8 cellular contexts compared by ENCODE assay signal in genomic region chr9:62550539-62550938, GRCh38.
DNase-seq lines count a peak whose midpoint lies in the region; ATAC-seq and TF ChIP-seq lines count a peak whose summit lies in the region.
"Not testable (repeated sequence)": the region's sequence is repeated elsewhere in the genome, so short reads cannot be mapped to it uniquely, and the experiment has no call there.

No MANE protein-coding gene starts in this region.

- H3K9ac ChIP-seq in HCT116 (ENCODE audit: low read length); PC-3 (ENCODE audit: low read length): not testable (repeated sequence)

- RAD21 ChIA-PET in HCT116 (lab: Charles Lee; ENCODE audit: low non-redundant PET in 1 of 2, low total read pairs in 2 of 2, uncharacterized antibody in 2 of 2, unreplicated experiment in 2 of 2), result not testable (repeated sequence)

- not testable (repeated sequence) for H3K4me1 ChIP-seq in HCT116 (ENCODE audit: control insufficient read depth in 1 of 2, insufficient read depth in 2 of 2, low read length in 2 of 2); PC-3 (ENCODE audit: insufficient read depth, low read length); gastroesophageal sphincter; lung (ENCODE audit: control insufficient read depth in 2 of 2, insufficient read depth in 2 of 2, low read length in 2 of 2)

- H3K9me3 ChIP-seq in CD4-positive, alpha-beta T cell (ENCODE audit: control insufficient read depth, low read length); HCT116 (ENCODE audit: control insufficient read depth in 1 of 2, insufficient read depth in 1 of 2, low read depth in 1 of 2, low read length in 2 of 2); PC-3 (ENCODE audit: low read length); gastroesophageal sphincter; lung (ENCODE audit: control insufficient read depth in 2 of 2, insufficient read depth in 1 of 2, low read length in 1 of 2): not testable (repeated sequence)

- not testable (repeated sequence) for TF ChIP-seq POLR2A in HCT116 (IDR thresholded peaks at IDR 0.05; ENCODE audit: borderline replicate concordance, extremely low read depth, insufficient read depth, insufficient read length); gastroesophageal sphincter (IDR thresholded peaks at IDR 0.05)

- H3K4me3 Mint-ChIP-seq in CD4-positive, alpha-beta T cell; activated naive CD8-positive, alpha-beta T cell treated with anti-CD3 and anti-CD28 coated beads, Interleukin-2, amount 50 U/mL, for 24 hours: not testable (repeated sequence)

- DNase-seq in CD4-positive, alpha-beta T cell; HCT116 (ENCODE audit: low read depth, low spot score); PC-3; activated naive CD8-positive, alpha-beta T cell treated with anti-CD3 and anti-CD28 coated beads, Interleukin-2, amount 50 U/mL, for 24 hours; lung (ENCODE audit: low spot score): not testable (repeated sequence)

- TF ChIP-seq CTCF in CD4-positive, alpha-beta T cell (IDR thresholded peaks at IDR 0.05), result peak; percentile 41
- TF ChIP-seq CTCF in HCT116 (IDR thresholded peaks at IDR 0.05 in 2 of 3, conservative IDR thresholded peaks at IDR 0.05 in 1 of 3; ENCODE audit: borderline replicate concordance in 1 of 3, insufficient read depth in 1 of 3, low read depth in 2 of 3, low read length in 2 of 3); PC-3 (conservative IDR thresholded peaks at IDR 0.05; ENCODE audit: low read depth, low read length); gastroesophageal sphincter (IDR thresholded peaks at IDR 0.05); lung (IDR thresholded peaks at IDR 0.05; ENCODE audit: control extremely low read depth, extremely low read depth): not testable (repeated sequence)

- POLR2A ChIA-PET in CD4-positive, alpha-beta T cell (lab: Charles Lee); HCT116 (lab: Charles Lee); PC-3 (lab: Charles Lee; ENCODE audit: unreplicated experiment): not testable (repeated sequence)

- not testable (repeated sequence) for BruUV-seq in HCT116 (replicated peaks; lab: Mats Ljungman, UMichigan); PC-3 (replicated peaks; lab: Mats Ljungman, UMichigan)

- not testable (repeated sequence) for TF ChIP-seq RAD21 in HCT116 (IDR thresholded peaks at IDR 0.05; ENCODE audit: low read depth)

- H2AFZ ChIP-seq in HCT116 (ENCODE audit: low read depth, low read length, poor library complexity, severe bottlenecking); PC-3 (ENCODE audit: low read length): not testable (repeated sequence)

- H3K27ac Mint-ChIP-seq in CD4-positive, alpha-beta T cell; activated naive CD8-positive, alpha-beta T cell treated with anti-CD3 and anti-CD28 coated beads, Interleukin-2, amount 50 U/mL, for 24 hours: not testable (repeated sequence)

- H3K4me2 ChIP-seq in HCT116 (ENCODE audit: low read length); PC-3 (ENCODE audit: low read length): not testable (repeated sequence)

- CTCF ChIA-PET in CD4-positive, alpha-beta T cell (lab: Charles Lee); HCT116 (lab: Charles Lee); PC-3 (lab: Charles Lee): not testable (repeated sequence)

- intact Hi-C loops in CD4-positive, alpha-beta T cell (cut with DNase I, micrococcal nuclease); HCT116 (cut with micrococcal nuclease); PC-3 (cut with micrococcal nuclease): not testable (repeated sequence)

- H3K27me3 Mint-ChIP-seq in CD4-positive, alpha-beta T cell; activated naive CD8-positive, alpha-beta T cell treated with anti-CD3 and anti-CD28 coated beads, Interleukin-2, amount 50 U/mL, for 24 hours: not testable (repeated sequence)

- H3K4me3 ChIP-seq in HCT116 (replicated peaks in 1 of 2; ENCODE audit: low read depth in 1 of 2, low read length in 2 of 2); PC-3 (ENCODE audit: low read length); gastroesophageal sphincter; lung: not testable (repeated sequence)

- not testable (repeated sequence) for H3K9me3 Mint-ChIP-seq in CD4-positive, alpha-beta T cell; activated naive CD8-positive, alpha-beta T cell treated with anti-CD3 and anti-CD28 coated beads, Interleukin-2, amount 50 U/mL, for 24 hours

- peak; percentile 60 for ATAC-seq in CD4-positive, alpha-beta T cell (ENCODE audit: poor library complexity)
- ATAC-seq in GM18909 (IDR thresholded peaks at IDR 0.05; ENCODE audit: poor library complexity, unreplicated experiment) (peak; percentile 92), HCT116 (peak; percentile 98), HG03060 (IDR thresholded peaks at IDR 0.05; ENCODE audit: low read depth, unreplicated experiment) (peak; percentile 55), PC-3 (peak; percentile 99), gastroesophageal sphincter (peak; percentile 70), lung (ENCODE audit: insufficient read depth, low FRiP score) (peak; percentile 75)
- peak; percentile 43 for ATAC-seq in activated naive CD8-positive, alpha-beta T cell treated with anti-CD3 and anti-CD28 coated beads, Interleukin-2, amount 50 U/mL, for 24 hours

- H3K27me3 ChIP-seq in CD4-positive, alpha-beta T cell (ENCODE audit: control insufficient read depth, insufficient read depth, low read length); HCT116 (ENCODE audit: insufficient read depth, low read length); PC-3 (ENCODE audit: low read length); gastroesophageal sphincter; lung (ENCODE audit: control insufficient read depth, insufficient read depth): not testable (repeated sequence)

- not testable (repeated sequence) for H4K20me1 ChIP-seq in HCT116 (ENCODE audit: insufficient read depth); PC-3 (ENCODE audit: low read length)

- not testable (repeated sequence) for TF ChIP-seq EP300 in gastroesophageal sphincter (IDR thresholded peaks at IDR 0.05)

- not testable (repeated sequence) for H3K79me2 ChIP-seq in HCT116 (ENCODE audit: insufficient read depth, low read length); PC-3 (ENCODE audit: low read length)

- H3K27ac ChIP-seq in CD4-positive, alpha-beta T cell (ENCODE audit: low read depth, low read length); HCT116 (ENCODE audit: low read depth, low read length); PC-3 (ENCODE audit: low read length); gastroesophageal sphincter; lung (ENCODE audit: low read depth in 1 of 2, low read length in 1 of 2): not testable (repeated sequence)

- H3K36me3 ChIP-seq in HCT116 (ENCODE audit: control insufficient read depth in 1 of 2, insufficient read depth in 2 of 2, low read length in 2 of 2); PC-3 (ENCODE audit: low read depth, low read length); gastroesophageal sphincter; lung (ENCODE audit: control insufficient read depth in 2 of 2, insufficient read depth in 2 of 2, low read length in 2 of 2): not testable (repeated sequence)

- not testable (repeated sequence) for H3K4me1 Mint-ChIP-seq in CD4-positive, alpha-beta T cell (ENCODE audit: low read depth); activated naive CD8-positive, alpha-beta T cell treated with anti-CD3 and anti-CD28 coated beads, Interleukin-2, amount 50 U/mL, for 24 hours

- not testable (repeated sequence) for H3K36me3 Mint-ChIP-seq in CD4-positive, alpha-beta T cell (ENCODE audit: low read depth); activated naive CD8-positive, alpha-beta T cell treated with anti-CD3 and anti-CD28 coated beads, Interleukin-2, amount 50 U/mL, for 24 hours (ENCODE audit: low read depth)

- H3F3A ChIP-seq in PC-3 (ENCODE audit: low read length, unreplicated experiment), result not testable (repeated sequence)

- H3K9me2 ChIP-seq in HCT116 (ENCODE audit: insufficient read depth); PC-3 (replicated peaks; ENCODE audit: low read length): not testable (repeated sequence)

- WGBS in gastroesophageal sphincter (ENCODE audit: low coverage in 1 of 2), 2 donors, result no CpG with 5 or more reads among the region's 26 CpGs
- WGBS in lung, 2 donors, result 6 to 9% methylated on average over 8 to 18 of the region's 26 CpGs

Comparison
In these comparisons a context has a peak if more than half of its experiments do, and no peak if none do; other contexts are left out.
1. ATAC-seq: peak in every context shown above with its lines; median percentile 99 in PC-3; 98 in HCT116; 92 in GM18909; 75 in lung; 70 in gastroesophageal sphincter; 60 in CD4-positive, alpha-beta T cell; 55 in HG03060; 43 in activated naive CD8-positive, alpha-beta T cell treated with anti-CD3 and anti-CD28 coated beads, Interleukin-2, amount 50 U/mL, for 24 hours.